31 cellular contexts compared by ENCODE assay signal in genomic region chr3:131975047-131975446, GRCh38. TPM values are rescaled to one million over a fixed set of nuclear protein-coding genes. Genes with fewer than 3 reads are reported as not detected.
"Had no signal": no experiment of that assay in that cellular context is flagged by ENCODE, and none has a peak within 500 bp of the region (broad histone marks: within the 10 kb centered on the region; RNA-seq: fewer than 3 reads in every experiment).

No MANE protein-coding gene starts in this region.

- H3K4me1 ChIP-seq: gastroesophageal sphincter, pancreas, prostate gland, sigmoid colon, upper lobe of right lung had no signal

- H3K27ac ChIP-seq: gastroesophageal sphincter, hepatocyte, left ventricle myocardium inferior, neutrophil, pancreas, prostate gland, sigmoid colon, tibial artery, upper lobe of right lung, WERI-Rb-1 had no signal

- H3K27me3 ChIP-seq: gastroesophageal sphincter, hepatocyte, pancreas, sigmoid colon, tibial artery, upper lobe of right lung had no signal

- H3K4me3 ChIP-seq: gastroesophageal sphincter, hepatocyte, left ventricle myocardium inferior, lung, pancreas, prostate gland, sigmoid colon, tibial artery, upper lobe of right lung had no signal

- DNase-seq: activated CD4-positive, alpha-beta T cell treated with anti-CD3 and anti-CD28 coated beads for 48 hours; activated CD4-positive, alpha-beta T cell treated with anti-CD3 and anti-CD28 coated beads, Interleukin-2, amount 50 U/mL, for 48 hours; activated CD8-positive, alpha-beta memory T cell treated with anti-CD3 and anti-CD28 coated beads for 24 hours; activated effector memory CD4-positive, alpha-beta T cell treated with Interleukin-2 at 50 U/mL for 16 hours; activated naive CD4-positive, alpha-beta T cell treated with Interleukin-2 at 50 U/mL for 16 hours; caudate nucleus; islet precursor cell; left ventricle myocardium inferior; naive B cell; nephron progenitor cell; pancreas; sigmoid colon; small intestine; stimulated activated CD4-positive, alpha-beta T cell treated with anti-CD3 and anti-CD28 coated beads, Interleukin-4, amount 100 ng/mL, for 4 hours; stimulated activated CD8-positive, alpha-beta memory T cell treated with anti-CD3 and anti-CD28 coated beads, Interleukin-4, amount 100 ng/mL, for 48 hours; stimulated activated naive CD8-positive, alpha-beta T cell treated with anti-CD3 and anti-CD28 coated beads, Interleukin-15, amount 100 ng/mL, for 72 hours; substantia nigra; tibial artery; upper lobe of right lung; WERI-Rb-1 had no signal

- ATAC-seq: activated CD4-positive, CD25-positive, alpha-beta regulatory T cell treated with anti-CD3 and anti-CD28 coated beads, Interleukin-2, amount 50 U/mL, for 24 hours; gastroesophageal sphincter; pancreas; stimulated activated memory B cell treated with anti-CD40 and anti-IgM and Interleukin-4, amounts not matched to agents 10 μg/mL and 1 μg/mL and 100 μg/mL, for 72 hours; stimulated activated naive CD8-positive, alpha-beta T cell treated with anti-CD3 and anti-CD28 coated beads, Interleukin-15, amount 100 ng/mL, for 72 hours; upper lobe of right lung had no signal

- H3K4me2 ChIP-seq: hepatocyte had no signal

- H3K79me2 ChIP-seq: hepatocyte had no signal

- H3K36me3 ChIP-seq: gastroesophageal sphincter, left ventricle myocardium inferior, neutrophil, pancreas, prostate gland, sigmoid colon, tibial artery, upper lobe of right lung, WERI-Rb-1 had no signal

- H2AFZ ChIP-seq: hepatocyte had no signal

- H3K9me3 ChIP-seq: gastroesophageal sphincter, neutrophil, pancreas, prostate gland, tibial artery, upper lobe of right lung had no signal

RNA-seq across cellular contexts. Expression of gene CPNE4, which starts 59.8 kb away (rescaled TPM):
- total RNA-seq: endothelial cell of umbilical vein, fibroblast of villous mesenchyme, gastroesophageal sphincter, mesenteric fat pad had no signal
- polyA plus RNA-seq: endothelial cell of umbilical vein, fibroblast of lung had no signal
